Comparison of ENCODE assay signal across 29 cellular contexts in genomic region chr19:46390121-46390858, GRCh38. TPM values are rescaled to one million over a fixed set of nuclear protein-coding genes. Genes with fewer than 3 reads are reported as not detected.
A peak's percentile ranks its signal among the peaks of the same experiment; 100 is the strongest.
DNase-seq lines count a peak whose midpoint lies in the region; ATAC-seq, FAIRE-seq and TF ChIP-seq lines count a peak whose summit lies in the region.
"Had no signal": no experiment of that assay in that cellular context is flagged by ENCODE, and none has a peak within 500 bp of the region (broad histone marks: within the 10 kb centered on the region; RNA-seq: fewer than 3 reads in every experiment).

No MANE protein-coding gene starts in this region.

- in situ Hi-C loops in K562 (cut with MboI): no loop called here

- H3K9me3 ChIP-seq in A673 (ENCODE audit: low read depth, low read length, poor library complexity, severe bottlenecking) (no peaks in the 10 kb centered on the region), DND-41 (ENCODE audit: insufficient read depth, low read length, severe bottlenecking) (no peaks in the 10 kb centered on the region), K562 (replicated peaks; ENCODE audit: control insufficient read depth, insufficient read depth, low read depth, low read length) (no peaks in the 10 kb centered on the region), esophagus muscularis mucosa (no peaks in the 10 kb centered on the region)
- H3K9me3 ChIP-seq: pancreas, transverse colon had no signal

- intact Hi-C loops in A673 (cut with micrococcal nuclease; ENCODE audit: unreplicated experiment) (loop anchor here (10.0 kb wide), 1 partner anchor 315 kb away; no protein-coding TSS in a partner anchor), K562 (cut with micrococcal nuclease) (no loop called here), posterior vena cava (cut with DNase I) (loop anchor here (5.0 kb wide), 2 partner anchors 102 to 108 kb away; no protein-coding TSS in a partner anchor), esophagus muscularis mucosa (cut with DNase I) (loop anchor here (5.0 to 10.0 kb wide), 2 partner anchors 108 to 125 kb away; no protein-coding TSS in a partner anchor)

- TF ChIP-seq RAD21 in K562 (CRISPR knock-in tag; conservative IDR thresholded peaks at IDR 0.05 in 1 of 2, IDR thresholded peaks at IDR 0.05 in 1 of 2): no peak

- DNase-seq in A673 (ENCODE audit: low spot score) (no peak), DND-41 (no peak), K562 (ENCODE audit: extremely low read depth in 1 of 4, low spot score in 3 of 4) (peak in 1 of 4 experiments; percentile 37), posterior vena cava (ENCODE audit: low spot score) (peak; percentile 74), epidermal melanocyte (ENCODE audit: insufficient read length, low spot score) (no peak), esophagus muscularis mucosa (ENCODE audit: extremely low spot score) (no peak), NCI-H187 (lab: John Stamatoyannopoulos, UW) (no peak), NCI-H2196 (lab: John Stamatoyannopoulos, UW; ENCODE audit: unreplicated experiment) (no peak)
- DNase-seq: activated CD4-positive, alpha-beta T cell treated with anti-CD3 and anti-CD28 coated beads, Interleukin-2, amount 50 U/mL, for 1 hour; activated CD4-positive, CD25-positive, alpha-beta regulatory T cell; activated naive CD4-positive, alpha-beta T cell treated with Interleukin-2 at 50 U/mL for 16 hours; activated T-cell treated with anti-CD3 and anti-CD28 coated beads, Interleukin-2, amount 50 U/mL, for 72 hours; DMS79 treated with DMSO at 0.1 percent for 48 hours; GF-D8; HFFc6; mesendoderm; NCI-H1436; NCI-H2107; NCI-H446 treated with DMSO at 0.1 percent for 48 hours; NCI-H774; stimulated activated CD4-positive, alpha-beta T cell treated with anti-CD3 and anti-CD28 coated beads, Interleukin-12 subunit alpha, Interleukin-12 subunit beta, amount 100 ng/mL, for 4 hours; stimulated activated CD4-positive, alpha-beta T cell treated with anti-CD3 and anti-CD28 coated beads, Interleukin-2, amount 100 ng/mL, for 48 hours; transverse colon had no signal

- peak; percentile 36; the same call in 1 of the 3 replicates for ATAC-seq in DND-41 (ENCODE audit: insufficient read depth, low read depth)
- ATAC-seq in K562: peak; percentile 77
- ATAC-seq: activated T-cell treated with anti-CD3 and anti-CD28 coated beads, Interleukin-2, amount 50 U/mL, for 72 hours; left lobe of liver had no signal

- POLR2A ChIA-PET in A673 (lab: Charles Lee; ENCODE audit: low non-redundant PET): no interaction called here
- POLR2A ChIA-PET in K562 (lab: Yijun Ruan, JAX): no interaction called here

- H3K9ac ChIP-seq in DND-41 (ENCODE audit: low read depth, low read length) (no peak overlapping the region), K562 (ENCODE audit: insufficient read depth in 1 of 2, low read depth in 2 of 2, low read length in 2 of 2) (no peak overlapping the region)

- BruUV-seq in A673 (replicated peaks; lab: Mats Ljungman, UMichigan) (no TSS peak), K562 (replicated peaks; lab: Mats Ljungman, UMichigan) (no TSS peak)

- no peaks in the 10 kb centered on the region for H3K9me1 ChIP-seq in K562 (ENCODE audit: control insufficient read depth, insufficient read depth, low read length)

- H2AFZ ChIP-seq in DND-41 (ENCODE audit: low read depth, low read length): no peak overlapping the region
- H2AFZ ChIP-seq in K562 (ENCODE audit: low read depth, low read length): no peak overlapping the region

- no peak for TF ChIP-seq POLR2A in K562 (conservative IDR thresholded peaks at IDR 0.05)
- no peak for TF ChIP-seq POLR2A in esophagus muscularis mucosa (IDR thresholded peaks at IDR 0.05; ENCODE audit: low read depth)

- TF ChIP-seq CTCF in A673 (conservative IDR thresholded peaks at IDR 0.05; ENCODE audit: low read depth, low read length) (no peak), DND-41 (IDR thresholded peaks at IDR 0.05; ENCODE audit: borderline replicate concordance, extremely low read depth, low read length, poor library complexity, severe bottlenecking) (no peak), K562 (IDR thresholded peaks at IDR 0.05 in 2 of 3, conservative IDR thresholded peaks at IDR 0.05 in 1 of 3; ENCODE audit: insufficient read depth in 2 of 3, low read depth in 1 of 3, low read length in 3 of 3) (no peak), esophagus muscularis mucosa (IDR thresholded peaks at IDR 0.05) (no peak)

- H3K36me3 ChIP-seq in A673 (ENCODE audit: insufficient read depth, low read length, poor library complexity, severe bottlenecking) (peaks cover 46% of the 10 kb centered on the region), DND-41 (ENCODE audit: insufficient read depth, low read length) (peaks cover 66% of the 10 kb centered on the region), K562 (ENCODE audit: control insufficient read depth, insufficient read depth, low read length) (peaks cover 59% of the 10 kb centered on the region; the same call in 2 of the 3 replicates), esophagus muscularis mucosa (peaks cover 43 to 81% (median 62%) of the 10 kb centered on the region in 4 donors)

- H3K27ac ChIP-seq in A673 (ENCODE audit: low read depth, low read length, poor library complexity, severe bottlenecking) (peak overlapping the region; percentile 66), DND-41 (ENCODE audit: low read length) (no peak overlapping the region), K562 (ENCODE audit: extremely low read depth, low read depth, low read length) (no peak overlapping the region), esophagus muscularis mucosa (replicated peaks in 1 of 4) (peak overlapping the region in 1 of 4 donors; percentile 40)
- H3K27ac ChIP-seq: C4-2B, pancreas, transverse colon had no signal

- H3K27me3 ChIP-seq in A673 (replicated peaks; ENCODE audit: insufficient read depth, low read depth, low read length, poor library complexity) (no peaks in the 10 kb centered on the region), DND-41 (ENCODE audit: insufficient read depth, low read length, poor library complexity) (no peaks in the 10 kb centered on the region), K562 (ENCODE audit: control insufficient read depth in 2 of 2, insufficient read depth in 2 of 2, low read length in 2 of 2) (no peaks in the 10 kb centered on the region), esophagus muscularis mucosa (no peaks in the 10 kb centered on the region)
- H3K27me3 ChIP-seq: pancreas, transverse colon had no signal

- H3K79me2 ChIP-seq in DND-41 (ENCODE audit: insufficient read depth, low read length): no peaks in the 10 kb centered on the region
- H3K79me2 ChIP-seq in K562 (ENCODE audit: control insufficient read depth, insufficient read depth, low read length): no peaks in the 10 kb centered on the region

- FAIRE-seq in K562 (lab: Jason Lieb, UNC): no peak
- FAIRE-seq: pancreas had no signal

- H3K4me1 ChIP-seq in A673 (ENCODE audit: insufficient read depth, low read length, poor library complexity, severe bottlenecking): peaks cover 28% of the 10 kb centered on the region
- H3K4me1 ChIP-seq in DND-41 (ENCODE audit: insufficient read depth, low read length): no peaks in the 10 kb centered on the region
- H3K4me1 ChIP-seq in K562 (replicated peaks in 1 of 2; ENCODE audit: control insufficient read depth in 2 of 2, insufficient read depth in 2 of 2, low read length in 2 of 2): peaks cover 0 to 26% of the 10 kb centered on the region in 2 experiments; a peak in 2 of 5 replicates
- H3K4me1 ChIP-seq in esophagus muscularis mucosa: peaks cover 2 to 31% (median 26%) of the 10 kb centered on the region in 4 donors
- H3K4me1 ChIP-seq: pancreas had no signal

- CTCF ChIA-PET in A673 (lab: Charles Lee) (interaction anchor here (0.9 kb wide), 1 partner anchor 109 kb away, joined by 3 read pairs; no protein-coding TSS in a partner anchor), K562 (lab: Yijun Ruan, JAX; ENCODE audit: low intra/inter-chr PET ratio) (interaction anchor here (0.6 kb wide), 2 partner anchors 82 to 314 kb away, joined by 3 read pairs; no protein-coding TSS in a partner anchor)

- TF ChIP-seq EP300 in K562 (IDR thresholded peaks at IDR 0.05; ENCODE audit: low read length): no peak
- TF ChIP-seq EP300 in esophagus muscularis mucosa (IDR thresholded peaks at IDR 0.05): no peak

- H3K4me2 ChIP-seq in DND-41 (ENCODE audit: insufficient read depth, low read length) (no peak overlapping the region), K562 (ENCODE audit: insufficient read depth, low read length) (no peak overlapping the region)

- H3K4me3 ChIP-seq in A673 (ENCODE audit: low read depth, low read length, poor library complexity, severe bottlenecking) (no peak overlapping the region), DND-41 (ENCODE audit: low read depth in 1 of 2, low read length in 2 of 2) (no peak overlapping the region), K562 (no peak overlapping the region), esophagus muscularis mucosa (no peak overlapping the region)
- H3K4me3 ChIP-seq: pancreas, transverse colon had no signal

- WGBS in K562 (ENCODE audit: insufficient coverage, low coverage, missing lambda C conversion rate): 85% methylated on average over 10 of the region's 16 CpGs
- WGBS in esophagus muscularis mucosa: 91% methylated on average over 13 of the region's 16 CpGs

- H4K20me1 ChIP-seq in DND-41 (ENCODE audit: insufficient read depth, low read length) (peaks cover 19% of the 10 kb centered on the region), K562 (replicated peaks; ENCODE audit: control insufficient read depth, insufficient read depth, low read length) (no peaks in the 10 kb centered on the region; the same call in 1 of the 2 replicates)

RNA-seq across cellular contexts. Expression of gene CCDC8, which starts 23.1 kb away (rescaled TPM):
- total RNA-seq in A673 (2021) (24.5 and 32.1 TPM in 2 replicates), K562 (2014; rRNA removed) (30.8 and 32.4 TPM in 2 replicates), K562 (2014; rRNA removed; fragmentation: Illumina TruSeq; extraction: Trizol) (6.6 and 9.7 TPM in 2 replicates), K562 (2015; rRNA removed; fragmentation: Illumina TruSeq; extraction: Trizol) (21.6 and 22.3 TPM in 2 replicates), K562 (2021) (21.9 and 22.5 TPM in 2 replicates), posterior vena cava (10 to 100 TPM; 11.7 to 17.7 TPM), esophagus muscularis mucosa (10 to 100 TPM in 1 of 4 donors, 1 to 10 TPM in 3; 4.5 to 11.6 (median 4.9) TPM)
- 10.0 and 21.6 TPM in 2 replicates for total RNA-seq in K562 (2011; cell fraction: chromatin; rRNA removed; ENCODE audit: low replicate concordance)
- 20.5 and 23.5 TPM in 2 replicates for total RNA-seq in K562 (2011; cell fraction: nucleolus; rRNA removed)
- 15.2 and 15.6 TPM in 2 replicates for total RNA-seq in K562 (2011; cell fraction: nucleoplasm; rRNA removed)
- polyA plus RNA-seq in K562 (2011; rRNA removed) (8.0 and 9.1 TPM in 2 replicates), K562 (2014; fragmentation: Illumina TruSeq; extraction: Trizol) (15.6 and 17.8 TPM in 2 replicates), K562 (2014; fragmentation: Nextera tagmentation; extraction: Ambion mirVana) (1 to 10 TPM in 1 of 2 experiments, under 1 TPM in 1; 0.68 to 1.5 TPM), K562 (2014; rRNA removed) (19.9 and 20.8 TPM in 2 replicates)
- 7.9 and 13.0 TPM in 2 replicates for polyA plus RNA-seq in K562 (2011; cell fraction: cytosol; rRNA removed)
- 6.3 and 8.5 TPM in 2 replicates for polyA plus RNA-seq in K562 (2011; cell fraction: nucleus; rRNA removed)
- polyA plus RNA-seq in K562 (2012): 13.6 and 17.1 TPM in 2 replicates
- 6.3 and 7.7 TPM in 2 replicates for polyA minus RNA-seq in K562 (2011; rRNA and poly(A)+ RNA removed)
- 9.2 and 11.5 TPM in 2 replicates for polyA minus RNA-seq in K562 (2011; cell fraction: cytosol; rRNA and poly(A)+ RNA removed)
- 6.5 and 12.2 TPM in 2 replicates for polyA minus RNA-seq in K562 (2011; cell fraction: nucleus; rRNA and poly(A)+ RNA removed)
- total RNA-seq: activated T-cell treated with anti-CD3 and anti-CD28 coated beads, Interleukin-2, amount 50 U/mL, for 72 hours; T-helper 1 cell treated with Interleukin-12 subunit alpha and Interleukin-12 subunit beta and Interleukin-4 antibody, amounts not matched to agents 30 ng/mL and 1 ng/mL, for 36 hours had no signal

RNA-seq across cellular contexts. Expression of gene PNMA8C, which starts 38.4 kb away (rescaled TPM):
- total RNA-seq in A673 (2021) (not detected in 2 replicates), K562 (2014; rRNA removed) (0.04 and 0.05 TPM in 2 replicates), K562 (2014; rRNA removed; fragmentation: Illumina TruSeq; extraction: Trizol) (not detected in 2 replicates), K562 (2015; rRNA removed; fragmentation: Illumina TruSeq; extraction: Trizol) (0.04 TPM in 1 of 2 replicates, not detected in the other), K562 (2021) (0.04 TPM in 1 of 2 replicates, not detected in the other), posterior vena cava (1 to 10 TPM in 1 of 2 donors, under 1 TPM in 1; 0.37 to 1.2 TPM), esophagus muscularis mucosa (under 1 TPM; 0.13 to 0.42 (median 0.17) TPM)
- total RNA-seq in K562 (2011; cell fraction: chromatin; rRNA removed; ENCODE audit: low replicate concordance): 0.12 TPM in 1 of 2 replicates, not detected in the other
- total RNA-seq in K562 (2011; cell fraction: nucleolus; rRNA removed): not detected in 2 replicates
- total RNA-seq in K562 (2011; cell fraction: nucleoplasm; rRNA removed): not detected in 2 replicates
- polyA plus RNA-seq in K562 (2011; rRNA removed) (0.01 TPM in 1 of 2 replicates, not detected in the other), K562 (2014; fragmentation: Illumina TruSeq; extraction: Trizol) (not detected in 2 replicates), K562 (2014; fragmentation: Nextera tagmentation; extraction: Ambion mirVana) (not detected), K562 (2014; rRNA removed) (0.05 TPM in 1 of 2 replicates, not detected in the other)
- polyA plus RNA-seq in K562 (2011; cell fraction: cytosol; rRNA removed): 0.01 TPM in 2 replicates
- 0.03 TPM in 1 of 2 replicates, not detected in the other for polyA plus RNA-seq in K562 (2011; cell fraction: nucleus; rRNA removed)
- 0.03 and 0.05 TPM in 2 replicates for polyA plus RNA-seq in K562 (2012)
- not detected in 2 replicates for polyA minus RNA-seq in K562 (2011; rRNA and poly(A)+ RNA removed)
- polyA minus RNA-seq in K562 (2011; cell fraction: cytosol; rRNA and poly(A)+ RNA removed): not detected in 2 replicates
- polyA minus RNA-seq in K562 (2011; cell fraction: nucleus; rRNA and poly(A)+ RNA removed): 0.11 TPM in 1 of 2 replicates, not detected in the other
- total RNA-seq: activated T-cell treated with anti-CD3 and anti-CD28 coated beads, Interleukin-2, amount 50 U/mL, for 72 hours; glomerular endothelial cell; left lobe of liver; RPMI7951; T-helper 1 cell treated with Interleukin-12 subunit alpha and Interleukin-12 subunit beta and Interleukin-4 antibody, amounts not matched to agents 30 ng/mL and 1 ng/mL, for 36 hours; transverse colon had no signal

RNA-seq across cellular contexts. Expression of gene PPP5C, which starts 43.4 kb away (rescaled TPM):
- total RNA-seq in A673 (2021): 157 and 164 TPM in 2 replicates
- 203 and 276 TPM in 2 replicates for total RNA-seq in K562 (2011; cell fraction: chromatin; rRNA removed; ENCODE audit: low replicate concordance)
- total RNA-seq in K562 (2011; cell fraction: nucleolus; rRNA removed): 178 and 192 TPM in 2 replicates
- total RNA-seq in K562 (2011; cell fraction: nucleoplasm; rRNA removed): 188 and 196 TPM in 2 replicates
- 109 and 143 TPM in 2 replicates for total RNA-seq in K562 (2014; rRNA removed)
- 60.3 and 69.4 TPM in 2 replicates for total RNA-seq in K562 (2014; rRNA removed; fragmentation: Illumina TruSeq; extraction: Trizol)
- total RNA-seq in K562 (2015; rRNA removed; fragmentation: Illumina TruSeq; extraction: Trizol): 86.3 and 88.6 TPM in 2 replicates
- total RNA-seq in K562 (2021): 99.9 and 108 TPM in 2 replicates
- 131 and 136 TPM in 2 replicates for polyA plus RNA-seq in K562 (2011; rRNA removed)
- polyA plus RNA-seq in K562 (2011; cell fraction: cytosol; rRNA removed): 165 and 193 TPM in 2 replicates
- 282 and 334 TPM in 2 replicates for polyA plus RNA-seq in K562 (2011; cell fraction: nucleus; rRNA removed)
- polyA plus RNA-seq in K562 (2012): 81.0 and 88.2 TPM in 2 replicates
- 163 and 166 TPM in 2 replicates for polyA plus RNA-seq in K562 (2014; fragmentation: Illumina TruSeq; extraction: Trizol)
- 1 to 10 TPM; 1.9 to 4.9 TPM for polyA plus RNA-seq in K562 (2014; fragmentation: Nextera tagmentation; extraction: Ambion mirVana)
- polyA plus RNA-seq in K562 (2014; rRNA removed): 134 and 145 TPM in 2 replicates
- polyA minus RNA-seq in K562 (2011; rRNA and poly(A)+ RNA removed): 119 and 149 TPM in 2 replicates
- polyA minus RNA-seq in K562 (2011; cell fraction: cytosol; rRNA and poly(A)+ RNA removed): 72.9 and 88.8 TPM in 2 replicates
- 84.4 and 101 TPM in 2 replicates for polyA minus RNA-seq in K562 (2011; cell fraction: nucleus; rRNA and poly(A)+ RNA removed)
- 10 to 100 TPM; 44.3 to 46.8 TPM for total RNA-seq in posterior vena cava
- total RNA-seq in esophagus muscularis mucosa: 10 to 100 TPM; 39.9 to 74.7 (median 61.9) TPM
